17 cellular contexts compared by ENCODE assay signal in the genomic region with DNA sequence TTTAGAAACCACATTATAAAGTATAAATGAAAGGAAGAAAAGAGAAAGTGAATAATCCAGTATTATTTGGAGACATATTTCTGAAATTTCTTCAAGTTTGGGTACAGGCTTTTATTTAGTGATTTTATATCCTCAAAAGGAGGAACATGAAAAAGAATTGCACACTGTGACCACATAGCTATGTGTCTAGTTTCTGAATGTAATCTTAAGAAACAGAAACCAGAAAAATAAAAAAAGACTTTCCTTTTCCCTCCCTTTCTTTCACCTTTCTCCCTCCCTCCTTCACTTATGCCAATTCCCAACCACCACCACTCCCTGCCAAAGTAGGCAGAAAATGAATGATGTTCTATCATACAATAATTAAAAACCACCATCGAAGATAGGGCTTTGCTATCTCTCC.
"Had no signal": no experiment of that assay in that cellular context is flagged by ENCODE, and none has a peak within 500 bp of the region (broad histone marks: within the 10 kb centered on the region; RNA-seq: fewer than 3 reads in every experiment).

No MANE protein-coding gene starts in this region.

- H3K27me3 Mint-ChIP-seq: progenitor cell of endocrine pancreas; stimulated activated memory B cell treated with anti-CD40 and anti-IgM and Interleukin-4, amounts not matched to agents 10 μg/mL and 1 μg/mL and 100 μg/mL, for 72 hours had no signal

- H3K4me3 ChIP-seq: dorsolateral prefrontal cortex, lower lobe of right lung, pancreas, testis, tibial artery, upper lobe of right lung, uterus had no signal

- H3K27ac Mint-ChIP-seq: natural killer cell, progenitor cell of endocrine pancreas had no signal

- H3K36me3 ChIP-seq: lower lobe of right lung, pancreas, tibial artery, upper lobe of right lung, uterus had no signal

- H3K9me3 Mint-ChIP-seq: stimulated activated memory B cell treated with anti-CD40 and anti-IgM and Interleukin-4, amounts not matched to agents 10 μg/mL and 1 μg/mL and 100 μg/mL, for 72 hours had no signal

- H3K27me3 ChIP-seq: dorsolateral prefrontal cortex, pancreas, testis, tibial artery, upper lobe of right lung, uterus had no signal

- H3K4me1 ChIP-seq: uterus had no signal

- H3K4me1 Mint-ChIP-seq: natural killer cell had no signal

- H3K4me3 Mint-ChIP-seq: natural killer cell; stimulated activated memory B cell treated with anti-CD40 and anti-IgM and Interleukin-4, amounts not matched to agents 10 μg/mL and 1 μg/mL and 100 μg/mL, for 72 hours had no signal

- H3K9me3 ChIP-seq: lower lobe of right lung, pancreas, testis, tibial artery, upper lobe of right lung, uterus had no signal

- H3K27ac ChIP-seq: dorsolateral prefrontal cortex, lower lobe of right lung, pancreas, testis, tibial artery, upper lobe of right lung, uterus had no signal

- H3K36me3 Mint-ChIP-seq: natural killer cell; stimulated activated memory B cell treated with anti-CD40 and anti-IgM and Interleukin-4, amounts not matched to agents 10 μg/mL and 1 μg/mL and 100 μg/mL, for 72 hours had no signal

- DNase-seq: dorsolateral prefrontal cortex; effector CD4-positive, alpha-beta T cell; left ventricle myocardium superior; lower lobe of right lung; natural killer cell; occipital lobe; pancreas; stimulated activated CD4-positive, alpha-beta T cell treated with anti-CD3 and anti-CD28 coated beads, Interleukin-4, amount 100 ng/mL, for 4 hours; stimulated activated naive CD8-positive, alpha-beta T cell treated with anti-CD3 and anti-CD28 coated beads, Interleukin-15, Interleukin-2, amounts not matched to agents 100 U/mL and 50 U/mL, for 24 hours; substantia nigra; testis; tibial artery; upper lobe of right lung; uterus had no signal

- ATAC-seq: left ventricle myocardium superior; lower lobe of right lung; natural killer cell; pancreas; sciatic nerve; stimulated activated memory B cell treated with anti-CD40 and anti-IgM and Interleukin-4, amounts not matched to agents 10 μg/mL and 1 μg/mL and 100 μg/mL, for 72 hours; stimulated activated naive CD8-positive, alpha-beta T cell treated with anti-CD3 and anti-CD28 coated beads, Interleukin-15, Interleukin-2, amounts not matched to agents 100 U/mL and 50 U/mL, for 24 hours; upper lobe of right lung had no signal
